ENCODE assay signal across 19 cellular contexts in the genomic region with DNA sequence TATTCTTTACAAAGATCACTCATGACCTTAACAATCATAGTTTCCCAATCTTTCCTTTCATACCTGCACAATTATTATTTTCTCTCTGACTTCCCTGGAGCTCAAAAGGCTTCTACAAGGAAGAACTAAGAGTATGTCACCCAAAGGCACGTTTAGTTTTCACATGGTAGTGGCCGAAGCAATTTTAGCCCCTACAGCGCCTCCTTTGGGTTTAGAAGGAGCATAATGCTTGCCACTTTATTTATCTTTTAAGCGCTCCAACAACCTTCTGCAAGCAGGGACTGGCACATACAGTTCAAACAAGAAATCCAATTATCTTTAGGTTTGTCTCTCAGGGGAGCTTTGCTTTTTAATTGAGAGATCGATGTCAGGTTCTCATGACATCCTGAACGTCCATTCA. TPM values are rescaled to one million over a fixed set of nuclear protein-coding genes. Genes with fewer than 3 reads are reported as not detected.
"Had no signal": no experiment of that assay in that cellular context is flagged by ENCODE, and none has a peak within 500 bp of the region (broad histone marks: within the 10 kb centered on the region; RNA-seq: fewer than 3 reads in every experiment).

No MANE protein-coding gene starts in this region.

- H3K4me1 ChIP-seq: breast epithelium, heart right ventricle, lower lobe of right lung, suprapubic skin had no signal

- H3K27ac ChIP-seq: breast epithelium, heart right ventricle, lower lobe of right lung, ovary, suprapubic skin had no signal

- H3K9me3 ChIP-seq: breast epithelium, heart right ventricle, lower lobe of right lung, ovary, suprapubic skin had no signal

- H3K27me3 ChIP-seq: ovary, suprapubic skin had no signal

- DNase-seq: activated CD4-positive, CD25-positive, alpha-beta regulatory T cell treated with anti-CD3 and anti-CD28 coated beads, Interleukin-2, amount 50 U/mL, for 72 hours; activated naive CD4-positive, alpha-beta T cell; activated naive CD8-positive, alpha-beta T cell treated with anti-CD3 and anti-CD28 coated beads, Interleukin-2, amount 10 ng/mL, durations not matched to agents 7 days and 5 days; effector memory CD4-positive, alpha-beta T cell; foreskin melanocyte; heart right ventricle; left colon; lower lobe of right lung; midbrain; ovary; stimulated activated naive CD8-positive, alpha-beta T cell treated with anti-CD3 and anti-CD28 coated beads, Interleukin-15, Interleukin-2, amounts not matched to agents 100 U/mL and 50 U/mL, for 24 hours; T-helper 9 cell; trophoblast cell had no signal

- H3K4me3 ChIP-seq: breast epithelium, heart right ventricle, lower lobe of right lung, ovary, suprapubic skin had no signal

- H3K36me3 ChIP-seq: breast epithelium, heart right ventricle, lower lobe of right lung, ovary, suprapubic skin had no signal

RNA-seq across cellular contexts. Expression of a gene that starts 42.0 kb away (rescaled TPM):
- total RNA-seq: activated CD8-positive, alpha-beta memory T cell treated with anti-CD3 and anti-CD28 coated beads for 36 hours; activated naive CD8-positive, alpha-beta T cell treated with anti-CD3 and anti-CD28 coated beads, Interleukin-2, amount 10 ng/mL, durations not matched to agents 7 days and 5 days; activated T-helper 1 cell treated with anti-CD3 and anti-CD28 coated beads, Interleukin-12 subunit alpha, Interleukin-12 subunit beta, Interleukin-2, Interleukin-4 antibody, amounts not matched to agents 30 ng/mL and 10 ng/mL and 1 ng/mL, durations not matched to agents 14 hours and 24 hours and 36 hours; myocyte; pulmonary artery endothelial cell had no signal
